ENCODE assay signal across 34 cellular contexts in the genomic region with DNA sequence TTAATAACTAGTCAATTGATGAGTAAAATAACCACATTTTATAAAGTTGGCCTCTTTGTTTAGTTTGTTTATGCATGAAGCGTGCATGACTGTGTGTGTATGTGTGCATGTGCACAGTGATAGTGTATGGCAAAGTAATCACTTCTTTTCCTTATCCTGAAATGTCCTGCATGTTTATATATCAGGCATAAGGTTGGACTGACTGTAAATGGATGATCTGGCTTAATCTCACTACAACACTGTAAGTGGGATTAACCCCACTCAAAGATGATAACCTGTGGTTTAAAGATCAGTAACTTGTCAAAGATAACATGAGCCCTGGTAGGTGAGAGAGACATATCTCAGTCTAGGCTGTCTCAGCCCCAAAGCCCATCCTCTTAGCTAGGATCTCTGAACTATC.
"Had no signal": no experiment of that assay in that cellular context is flagged by ENCODE, and none has a peak within 500 bp of the region (broad histone marks: within the 10 kb centered on the region; RNA-seq: fewer than 3 reads in every experiment).

No MANE protein-coding gene starts in this region.

- DNase-seq: activated B cell treated with CpG ODN at 0.5 μM for 24 hours; activated CD4-positive, alpha-beta T cell treated with anti-CD3 and anti-CD28 coated beads for 48 hours; activated CD4-positive, alpha-beta T cell treated with anti-CD3 and anti-CD28 coated beads, Interleukin-2, amount 50 U/mL, for 1 hour; activated CD4-positive, alpha-beta T cell treated with anti-CD3 and anti-CD28 coated beads, Interleukin-2, amount 50 U/mL, for 48 hours; activated CD8-positive, alpha-beta memory T cell treated with anti-CD3 and anti-CD28 coated beads for 24 hours; activated CD8-positive, alpha-beta T cell treated with anti-CD3 and anti-CD28 coated beads for 36 hours; activated effector memory CD4-positive, alpha-beta T cell treated with Interleukin-2 at 50 U/mL for 16 hours; activated gamma-delta T cell treated with Interleukin-2 at 50 U/mL for 16 hours; activated naive CD4-positive, alpha-beta T cell treated with Interleukin-2 at 50 U/mL for 16 hours; activated naive CD8-positive, alpha-beta T cell treated with anti-CD3 and anti-CD28 coated beads for 36 hours; activated naive CD8-positive, alpha-beta T cell treated with anti-CD3 and anti-CD28 coated beads, Interleukin-2, amount 50 U/mL, for 24 hours; activated T-cell treated with anti-CD3 and anti-CD28 coated beads, Interleukin-2, amount 50 U/mL, for 4 hours; adrenal gland; central memory CD4-positive, alpha-beta T cell; cerebellar nuclear complex; colonic mucosa; effector memory CD4-positive, alpha-beta T cell; endodermal cell; foreskin keratinocyte; gastrocnemius medialis; glutamatergic neuron; heart left ventricle; SW 1271; T-cell; T-helper 9 cell; WERI-Rb-1 had no signal

- H3K27ac ChIP-seq: adrenal gland, ascending aorta, breast epithelium, colonic mucosa, foreskin keratinocyte, gastrocnemius medialis, heart left ventricle, WERI-Rb-1 had no signal

- H3K4me3 ChIP-seq: adrenal gland, ascending aorta, breast epithelium, colonic mucosa, gastrocnemius medialis, heart left ventricle had no signal

- H3K4me1 ChIP-seq: adrenal gland, ascending aorta, breast epithelium, colonic mucosa, foreskin keratinocyte, gastrocnemius medialis, heart left ventricle had no signal

- H3K4me3 Mint-ChIP-seq: activated B cell treated with CpG ODN at 0.5 μM for 24 hours; activated CD8-positive, alpha-beta T cell treated with anti-CD3 and anti-CD28 coated beads for 36 hours; activated naive CD4-positive, alpha-beta T cell treated with anti-CD3 and anti-CD28 coated beads, Interleukin-2, amount 50 U/mL, for 24 hours; activated naive CD8-positive, alpha-beta T cell treated with anti-CD3 and anti-CD28 coated beads for 36 hours; activated naive CD8-positive, alpha-beta T cell treated with anti-CD3 and anti-CD28 coated beads, Interleukin-2, amount 50 U/mL, for 24 hours; activated T-cell treated with anti-CD3 and anti-CD28 coated beads, Interleukin-2, amount 50 U/mL, for 4 hours; activated T-helper 17 cell treated with anti-CD3 and anti-CD28 coated beads, Interleukin-2, amount 50 U/mL, for 72 hours; brain; endodermal cell; T-cell; T-helper 1 cell treated with Interleukin-12 subunit alpha and Interleukin-12 subunit beta and Interleukin-4 antibody, amounts not matched to agents 30 μg/mL and 1 μg/mL, for 36 hours had no signal

- H3K4me1 Mint-ChIP-seq: activated B cell treated with CpG ODN at 0.5 μM for 24 hours; activated naive CD8-positive, alpha-beta T cell treated with anti-CD3 and anti-CD28 coated beads for 36 hours; activated naive CD8-positive, alpha-beta T cell treated with anti-CD3 and anti-CD28 coated beads, Interleukin-2, amount 50 U/mL, for 24 hours; activated T-helper 17 cell treated with anti-CD3 and anti-CD28 coated beads, Interleukin-2, amount 50 U/mL, for 72 hours; brain had no signal

- H3K9me3 ChIP-seq: adrenal gland, ascending aorta, breast epithelium, colonic mucosa, gastrocnemius medialis had no signal

- H3K27me3 Mint-ChIP-seq: activated B cell treated with CpG ODN at 0.5 μM for 24 hours; activated naive CD4-positive, alpha-beta T cell treated with anti-CD3 and anti-CD28 coated beads, Interleukin-2, amount 50 U/mL, for 24 hours; activated naive CD8-positive, alpha-beta T cell treated with anti-CD3 and anti-CD28 coated beads for 36 hours; activated naive CD8-positive, alpha-beta T cell treated with anti-CD3 and anti-CD28 coated beads, Interleukin-2, amount 50 U/mL, for 24 hours; activated T-helper 17 cell treated with anti-CD3 and anti-CD28 coated beads, Interleukin-2, amount 50 U/mL, for 72 hours; brain; T-cell had no signal

- H3K27ac Mint-ChIP-seq: activated B cell treated with CpG ODN at 0.5 μM for 24 hours; activated CD8-positive, alpha-beta T cell treated with anti-CD3 and anti-CD28 coated beads for 36 hours; activated naive CD4-positive, alpha-beta T cell treated with anti-CD3 and anti-CD28 coated beads, Interleukin-2, amount 50 U/mL, for 24 hours; activated naive CD8-positive, alpha-beta T cell treated with anti-CD3 and anti-CD28 coated beads for 36 hours; activated naive CD8-positive, alpha-beta T cell treated with anti-CD3 and anti-CD28 coated beads, Interleukin-2, amount 50 U/mL, for 24 hours; activated T-helper 17 cell treated with anti-CD3 and anti-CD28 coated beads, Interleukin-2, amount 50 U/mL, for 72 hours; brain; endodermal cell; T-cell; T-helper 1 cell treated with Interleukin-12 subunit alpha and Interleukin-12 subunit beta and Interleukin-4 antibody, amounts not matched to agents 30 μg/mL and 1 μg/mL, for 36 hours had no signal

- H3K36me3 ChIP-seq: adrenal gland, ascending aorta, breast epithelium, colonic mucosa, gastrocnemius medialis, heart left ventricle, WERI-Rb-1 had no signal

- H3K36me3 Mint-ChIP-seq: activated naive CD8-positive, alpha-beta T cell treated with anti-CD3 and anti-CD28 coated beads for 36 hours; brain had no signal

- H3K9me3 Mint-ChIP-seq: activated B cell treated with CpG ODN at 0.5 μM for 24 hours; activated CD8-positive, alpha-beta T cell treated with anti-CD3 and anti-CD28 coated beads for 36 hours; activated naive CD4-positive, alpha-beta T cell treated with anti-CD3 and anti-CD28 coated beads, Interleukin-2, amount 50 U/mL, for 24 hours; activated T-helper 17 cell treated with anti-CD3 and anti-CD28 coated beads, Interleukin-2, amount 50 U/mL, for 72 hours; endodermal cell had no signal

- H3K27me3 ChIP-seq: ascending aorta, breast epithelium, colonic mucosa, foreskin keratinocyte, gastrocnemius medialis, heart left ventricle had no signal

- ATAC-seq: activated CD4-positive, CD25-positive, alpha-beta regulatory T cell treated with anti-CD3 and anti-CD28 coated beads, Interleukin-2, amount 50 U/mL, for 24 hours; activated CD8-positive, alpha-beta T cell treated with anti-CD3 and anti-CD28 coated beads for 36 hours; activated naive CD8-positive, alpha-beta T cell treated with anti-CD3 and anti-CD28 coated beads, Interleukin-2, amount 50 U/mL, for 24 hours; activated T-cell treated with anti-CD3 and anti-CD28 coated beads, Interleukin-2, amount 50 U/mL, for 4 hours; activated T-helper 17 cell treated with anti-CD3 and anti-CD28 coated beads, Interleukin-2, amount 50 U/mL, for 72 hours; esophagus mucosa; foreskin keratinocyte; gastrocnemius medialis; heart left ventricle; T-cell had no signal
